In genomic region chr22:35838849-35839646, GRCh38 we compare ENCODE assay signal across 8 cellular contexts.
DNase-seq lines count a peak whose midpoint lies in the region; ATAC-seq and TF ChIP-seq lines count a peak whose summit lies in the region.

No MANE protein-coding gene starts in this region.

- H3K36me3 Mint-ChIP-seq in progenitor cell of endocrine pancreas (ENCODE audit: insufficient read depth): no peaks in the 10 kb centered on the region

- H4K20me1 ChIP-seq in Karpas-422 (ENCODE audit: insufficient read depth, low read depth, low read length): peaks cover 27% of the 10 kb centered on the region; the same call in 1 of the 2 replicates

- peak overlapping the region; percentile 90 for H3K4me3 Mint-ChIP-seq in progenitor cell of endocrine pancreas (ENCODE audit: low read depth)

- no peak overlapping the region for H3K27ac ChIP-seq in Karpas-422 (ENCODE audit: low read length)
- H3K27ac ChIP-seq in foreskin keratinocyte: peak overlapping the region; percentile 76

- H3K4me1 Mint-ChIP-seq in progenitor cell of endocrine pancreas (ENCODE audit: low read depth): peaks cover 68% of the 10 kb centered on the region

- H3K4me3 ChIP-seq in Karpas-422 (ENCODE audit: low read length): no peak overlapping the region

- TF ChIP-seq CTCF in foreskin keratinocyte (conservative IDR thresholded peaks at IDR 0.05) (peak; percentile 65), progenitor cell of endocrine pancreas (IDR thresholded peaks at IDR 0.05; ENCODE audit: unreplicated experiment) (peak; percentile 18)

- ATAC-seq in foreskin keratinocyte (no peak), GM21367 (IDR thresholded peaks at IDR 0.05; ENCODE audit: unreplicated experiment) (no peak), HG02852 (IDR thresholded peaks at IDR 0.05; ENCODE audit: unreplicated experiment) (no peak)

- H3K9me2 ChIP-seq in Karpas-422 (replicated peaks; ENCODE audit: insufficient read depth, low read length): no peaks in the 10 kb centered on the region

- H3K27me3 ChIP-seq in Karpas-422 (ENCODE audit: low read length) (no peaks in the 10 kb centered on the region), foreskin keratinocyte (no peaks in the 10 kb centered on the region)

- peak overlapping the region; percentile 96 for H3K27ac Mint-ChIP-seq in progenitor cell of endocrine pancreas

- no peaks in the 10 kb centered on the region for H3K36me3 ChIP-seq in Karpas-422 (ENCODE audit: insufficient read depth, low read length)

- no peaks in the 10 kb centered on the region for H3K9me3 ChIP-seq in Karpas-422 (ENCODE audit: low read length)

- in situ Hi-C loops in Caki2 (cut with HindIII; ENCODE audit: low pct_unique_long_range_greater_than_20kb, low sequenced_read_pairs): no loop called here

- H3K4me1 ChIP-seq in Karpas-422 (ENCODE audit: low read length): no peaks in the 10 kb centered on the region
- H3K4me1 ChIP-seq in foreskin keratinocyte: peaks cover 31% of the 10 kb centered on the region

- H3K79me2 ChIP-seq in Karpas-422 (ENCODE audit: low read length): no peaks in the 10 kb centered on the region

- DNase-seq in Caki2 (ENCODE audit: low read depth): peak; percentile 79
- DNase-seq in Karpas-422: peak; percentile 56
- peak; percentile 36 for DNase-seq in SW480 (ENCODE audit: low spot score)
- peak in 1 of 2 donors; percentile 61 for DNase-seq in foreskin keratinocyte
- DNase-seq in progenitor cell of endocrine pancreas (ENCODE audit: low spot score, unreplicated experiment): no peak
- DNase-seq in activated CD4-positive, CD25-positive, alpha-beta regulatory T cell (lab: John Stamatoyannopoulos, UW): no peak

- no peak overlapping the region for H2AFZ ChIP-seq in Karpas-422 (ENCODE audit: low read length)

- H3K4me2 ChIP-seq in Karpas-422 (ENCODE audit: low read depth, low read length, poor library complexity, severe bottlenecking): no peak overlapping the region

- no peaks in the 10 kb centered on the region for H3K9me3 Mint-ChIP-seq in progenitor cell of endocrine pancreas (ENCODE audit: low read depth)

- H3K9ac ChIP-seq in Karpas-422 (ENCODE audit: low read length): no peak overlapping the region

- no peaks in the 10 kb centered on the region for H3K27me3 Mint-ChIP-seq in progenitor cell of endocrine pancreas

Comparison
In these comparisons a context has a peak if more than half of its experiments do, and no peak if none do; other contexts are left out.
1. DNase-seq: peak in Caki2 (single experiment), Karpas-422 (single experiment) and SW480 (single experiment); none in progenitor cell of endocrine pancreas (single experiment) and activated CD4-positive, CD25-positive, alpha-beta regulatory T cell (0 of 4).